Comparison of ENCODE assay signal across 8 cellular contexts in the genomic region with DNA sequence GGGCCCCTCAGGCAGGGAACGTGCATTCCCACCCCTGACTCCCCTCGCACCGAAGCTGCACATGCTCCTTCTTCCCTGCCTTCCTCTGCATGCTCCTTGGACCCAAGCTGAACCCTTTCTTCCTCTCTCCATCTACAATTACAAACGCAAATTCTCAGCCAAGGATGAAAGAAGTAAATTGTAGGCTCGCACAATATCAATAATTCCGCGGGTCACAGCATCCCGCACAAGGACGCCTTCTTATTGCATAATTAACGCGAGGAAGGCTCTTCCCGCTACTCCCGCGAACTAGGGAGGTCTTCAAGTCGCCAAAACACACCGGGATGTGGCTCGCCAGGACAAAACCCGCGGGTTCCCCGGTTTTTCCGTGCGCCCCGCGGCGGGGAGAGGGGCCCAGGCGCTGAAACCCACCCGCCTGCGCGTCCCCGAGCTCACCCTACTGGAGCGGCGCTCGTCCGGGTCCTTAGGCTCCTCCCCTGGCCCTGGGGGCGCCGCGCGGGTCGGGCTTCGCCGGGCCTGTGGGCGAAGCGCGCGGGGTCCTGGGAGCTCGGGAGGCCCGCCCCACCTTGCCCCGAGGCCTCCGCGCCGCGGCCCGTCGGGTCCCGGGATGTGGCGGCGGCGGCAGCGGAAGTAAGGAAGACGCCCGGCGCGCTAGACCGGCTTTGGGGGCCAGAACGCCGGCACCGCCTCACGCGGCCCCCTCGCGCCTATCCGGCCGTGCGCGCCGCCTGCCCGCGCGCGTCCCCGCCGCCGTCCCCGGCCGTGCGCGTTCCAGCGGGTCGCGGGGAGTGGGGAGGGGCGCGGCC. TPM values are rescaled to one million over a fixed set of nuclear protein-coding genes. Genes with fewer than 3 reads are reported as not detected.
DNase-seq lines count a peak whose midpoint lies in the region; ATAC-seq and TF ChIP-seq lines count a peak whose summit lies in the region.

A gene with protein sequence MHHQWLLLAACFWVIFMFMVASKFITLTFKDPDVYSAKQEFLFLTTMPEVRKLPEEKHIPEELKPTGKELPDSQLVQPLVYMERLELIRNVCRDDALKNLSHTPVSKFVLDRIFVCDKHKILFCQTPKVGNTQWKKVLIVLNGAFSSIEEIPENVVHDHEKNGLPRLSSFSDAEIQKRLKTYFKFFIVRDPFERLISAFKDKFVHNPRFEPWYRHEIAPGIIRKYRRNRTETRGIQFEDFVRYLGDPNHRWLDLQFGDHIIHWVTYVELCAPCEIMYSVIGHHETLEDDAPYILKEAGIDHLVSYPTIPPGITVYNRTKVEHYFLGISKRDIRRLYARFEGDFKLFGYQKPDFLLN (minus strand): TSS at position 730 of the 806 bp plus-strand sequence. CDS start 10,993 bp downstream, outside the sequence.

- H3K4me1 Mint-ChIP-seq in nephron progenitor cell: peaks cover 67% of the 10 kb centered on the region

- H3K9me3 ChIP-seq in OCI-LY7 (ENCODE audit: low read length) (no peaks in the 10 kb centered on the region), stomach (no peaks in the 10 kb centered on the region)

- peaks cover 16% of the 10 kb centered on the region for H3K36me3 Mint-ChIP-seq in nephron progenitor cell (ENCODE audit: low read depth)

- H3K4me1 ChIP-seq in OCI-LY7 (ENCODE audit: insufficient read depth, low read length, poor library complexity, severe bottlenecking) (peaks cover 14% of the 10 kb centered on the region), stomach (peaks cover 0 to 34% (median 20%) of the 10 kb centered on the region in 4 donors)

- no peak for TF ChIP-seq POLR2A in stomach (IDR thresholded peaks at IDR 0.05)

- no peaks in the 10 kb centered on the region for H4K20me1 ChIP-seq in OCI-LY7 (ENCODE audit: insufficient read depth, low read length)

- H3K27me3 Mint-ChIP-seq in nephron progenitor cell (ENCODE audit: low read depth, poor library complexity): peaks cover 4% of the 10 kb centered on the region

- intact Hi-C loops in OCI-LY7 (cut with micrococcal nuclease; ENCODE audit: unreplicated experiment): loop anchor here (1.0 kb wide), 2 partner anchors 23 to 145 kb away; a partner anchor contains a TSS
- intact Hi-C loops in stomach (cut with DNase I; ENCODE audit: low total_unique reads): no loop called here

- no TSS peak for BruUV-seq in OCI-LY7 (replicated peaks; lab: Mats Ljungman, UMichigan)

- TF ChIP-seq CTCF in C4-2B (conservative IDR thresholded peaks at IDR 0.05): no peak
- TF ChIP-seq CTCF in OCI-LY7 (conservative IDR thresholded peaks at IDR 0.05; ENCODE audit: low read length): no peak
- no peak for TF ChIP-seq CTCF in fibroblast of the aortic adventitia (IDR thresholded peaks at IDR 0.05; ENCODE audit: insufficient read depth, low read length)
- TF ChIP-seq CTCF in nephron progenitor cell (IDR thresholded peaks at IDR 0.05): no peak
- TF ChIP-seq CTCF in stomach (IDR thresholded peaks at IDR 0.05): no peak

- peak within 1 kb of the TSS; percentile 93 for H3K4me3 ChIP-seq in OCI-LY7 (ENCODE audit: low read depth, low read length, poor library complexity, severe bottlenecking)
- H3K4me3 ChIP-seq in fibroblast of the aortic adventitia (ENCODE audit: low read depth, low read length): peak within 1 kb of the TSS; percentile 90
- peak within 1 kb of the TSS; percentile 63 to 83 (median 76) for H3K4me3 ChIP-seq in stomach

- H3K79me2 ChIP-seq in OCI-LY7 (ENCODE audit: insufficient read depth, low read depth, low read length): peaks cover 13% of the 10 kb centered on the region; the same call in 1 of the 2 replicates

- POLR2A ChIA-PET in OCI-LY7 (lab: Charles Lee): interaction anchor here (0.6 to 1.4 kb wide), 4 partner anchors 23 to 745 kb away, joined by 3 to 6 read pairs (median 4); a partner anchor contains a TSS

- peak within 1 kb of the TSS; percentile 98 for H3K4me2 ChIP-seq in OCI-LY7 (ENCODE audit: low read length)

- peak within 1 kb of the TSS; percentile 98 for H3K4me3 Mint-ChIP-seq in nephron progenitor cell

- 0 to 1% (median 0%) methylated on average over 23 to 92 of the region's 92 CpGs for WGBS in stomach, 5 donors

- no peaks in the 10 kb centered on the region for H3K9me2 ChIP-seq in OCI-LY7 (ENCODE audit: insufficient read depth, low read length)

- peak within 1 kb of the TSS; percentile 80 for H3K27ac Mint-ChIP-seq in nephron progenitor cell

- CTCF ChIA-PET in OCI-LY7 (lab: Charles Lee; ENCODE audit: unreplicated experiment): interaction anchor here (1.1 kb wide), 1 partner anchor 8 kb away, joined by 4 read pairs; no protein-coding TSS in a partner anchor

- peaks cover 21% of the 10 kb centered on the region for H3K36me3 ChIP-seq in OCI-LY7 (ENCODE audit: insufficient read depth, low read length)
- H3K36me3 ChIP-seq in stomach: peaks cover 0 to 11% (median 6%) of the 10 kb centered on the region in 4 donors

- no peaks in the 10 kb centered on the region for H3K27me3 ChIP-seq in stomach

- H2AFZ ChIP-seq in OCI-LY7 (ENCODE audit: low read length): peak within 1 kb of the TSS; percentile 97

- DNase-seq in GM19240 (ENCODE audit: insufficient read length, low spot score) (peak; percentile 78), OCI-LY7 (ENCODE audit: low spot score) (peak; percentile 78), fibroblast of the aortic adventitia (ENCODE audit: low read depth) (peak; percentile 40), nephron progenitor cell (peak; percentile 86), stomach (peak; percentile 59)
- peak; percentile 39 for DNase-seq in activated T-helper 9 cell treated with anti-CD3 and anti-CD28 coated beads, Interleukin-2, amount 50 U/mL, for 16 hours (ENCODE audit: low read depth)

- H3K27ac ChIP-seq in C4-2B: peak within 1 kb of the TSS; percentile 72
- peak within 1 kb of the TSS; percentile 18 for H3K27ac ChIP-seq in OCI-LY7 (ENCODE audit: low read depth, low read length, poor library complexity, severe bottlenecking)
- H3K27ac ChIP-seq in stomach: peak within 1 kb of the TSS; percentile 75 to 88 (median 78)

- ATAC-seq in HG03460 (IDR thresholded peaks at IDR 0.05; ENCODE audit: unreplicated experiment): peak; percentile 90

- H3K9me3 Mint-ChIP-seq in nephron progenitor cell: no peaks in the 10 kb centered on the region

- TF ChIP-seq EP300 in stomach (IDR thresholded peaks at IDR 0.05): no peak

RNA-seq across cellular contexts. Expression of the gene that starts here (rescaled TPM):
- 12.8 and 19.1 TPM in 2 replicates for total RNA-seq in OCI-LY7 (2014; rRNA removed; shearing (Covaris generic))
- total RNA-seq in OCI-LY7 (2022) (13.5 and 15.0 TPM in 2 replicates), fibroblast of the aortic adventitia (ENCODE audit: low replicate concordance) (10.2 and 11.0 TPM in 2 replicates), stomach (10 to 100 TPM in 1 of 5 donors, 1 to 10 TPM in 2, not detected in 2; 4.0 to 67.1 (median 8.1) TPM)
- polyA plus RNA-seq in stomach: 1 to 10 TPM; 2.4 to 3.0 (median 2.9) TPM

Comparison
In these comparisons a context has a peak if more than half of its experiments do, and no peak if none do; other contexts are left out.
1. Peak in every context shown above with its lines: DNase-seq, ATAC-seq, H3K4me3 ChIP-seq and H3K27ac ChIP-seq.
2. H3K27ac ChIP-seq: peak in every context shown above with its lines; median percentile 78 in stomach; 72 in C4-2B; 18 in OCI-LY7.